In genomic region chr1:96557336-96557735, GRCh38 we compare ENCODE assay signal across 18 cellular contexts.
DNase-seq lines count a peak whose midpoint lies in the region; ATAC-seq and TF ChIP-seq lines count a peak whose summit lies in the region.
"Had no signal": no experiment of that assay in that cellular context is flagged by ENCODE, and none has a peak within 500 bp of the region (broad histone marks: within the 10 kb centered on the region; RNA-seq: fewer than 3 reads in every experiment).

No MANE protein-coding gene starts in this region.

- no peak overlapping the region for H3K4me2 ChIP-seq in mammary epithelial cell (ENCODE audit: insufficient read depth, low read depth, low read length)
- no peak overlapping the region for H3K4me2 ChIP-seq in PC-9

- dilution Hi-C loops in mammary epithelial cell (cut with HindIII; ENCODE audit: low sequenced_read_pairs), result no loop called here

- no TSS peak for BruUV-seq in mammary epithelial cell (replicated peaks; lab: Mats Ljungman, UMichigan)
- no TSS peak for BruUV-seq in PC-9 (replicated peaks; lab: Mats Ljungman, UMichigan)

- H3K27ac ChIP-seq in mammary epithelial cell (ENCODE audit: insufficient read depth, low read depth, low read length) (no peak overlapping the region), breast epithelium (no peak overlapping the region), vagina (no peak overlapping the region), PC-9 (no peak overlapping the region), substantia nigra (ENCODE audit: low read depth, low read length, poor library complexity, severe bottlenecking) (no peak overlapping the region)
- H3K27ac ChIP-seq: C4-2B, SJCRH30 had no signal

- H2AFZ ChIP-seq in mammary epithelial cell (ENCODE audit: low read depth, low read length), result no peak overlapping the region
- H2AFZ ChIP-seq in PC-9, result no peak overlapping the region

- in situ Hi-C loops in mammary epithelial cell (cut with MboI; ENCODE audit: low sequenced_read_pairs in 2 of 2), result loop anchor here in 1 of 2 donors (25.0 kb wide), 1 partner anchor 195 kb away; no protein-coding TSS in a partner anchor

- 96% methylated on average over 5 of the region's 5 CpGs for WGBS in mammary epithelial cell (ENCODE audit: low coverage, missing lambda C conversion rate)

- H3K27me3 ChIP-seq in mammary epithelial cell (ENCODE audit: insufficient read depth, low read length) (no peaks in the 10 kb centered on the region), breast epithelium (no peaks in the 10 kb centered on the region), vagina (no peaks in the 10 kb centered on the region), PC-9 (ENCODE audit: insufficient read depth, low read depth) (no peaks in the 10 kb centered on the region)

- POLR2A ChIA-PET in PC-9 (lab: Charles Lee; ENCODE audit: unreplicated experiment), result no interaction called here

- intact Hi-C loops in mammary epithelial cell (cut with micrococcal nuclease) (no loop called here), breast epithelium (cut with DNase I; ENCODE audit: low total_unique reads) (no loop called here), vagina (cut with DNase I) (no loop called here), PC-9 (cut with micrococcal nuclease; ENCODE audit: unreplicated experiment) (loop anchor here (10.0 kb wide), 1 partner anchor 903 kb away; no protein-coding TSS in a partner anchor)

- H3K79me2 ChIP-seq in mammary epithelial cell (ENCODE audit: insufficient read depth, low read length) (no peaks in the 10 kb centered on the region), PC-9 (ENCODE audit: low read depth) (no peaks in the 10 kb centered on the region)

- TF ChIP-seq CTCF in mammary epithelial cell (conservative IDR thresholded peaks at IDR 0.05 in 1 of 2, IDR thresholded peaks at IDR 0.05 in 1 of 2; ENCODE audit: extremely low read depth in 1 of 2, insufficient read depth in 1 of 2, low read depth in 1 of 2, low read length in 2 of 2) (no peak), breast epithelium (IDR thresholded peaks at IDR 0.05) (no peak), fibroblast of pulmonary artery (IDR thresholded peaks at IDR 0.05; ENCODE audit: low read length, missing control alignments) (no peak), vagina (IDR thresholded peaks at IDR 0.05) (no peak), PC-9 (conservative IDR thresholded peaks at IDR 0.05) (no peak)

- DNase-seq in mammary epithelial cell, result peak; percentile 14
- no peak for DNase-seq in breast epithelium (ENCODE audit: low spot score in 2 of 2)
- DNase-seq in astrocyte of the hippocampus (ENCODE audit: low read depth, low spot score), result peak; percentile 32
- peak; percentile 38 for DNase-seq in fibroblast of pulmonary artery (ENCODE audit: low read depth)
- no peak for DNase-seq in vagina (ENCODE audit: extremely low spot score in 2 of 2)
- DNase-seq in PC-9, result no peak
- DNase-seq in substantia nigra (lab: John Stamatoyannopoulos, UW), result no peak
- DNase-seq: 8988T, DMS53, Karpas-422, MV-4-11, NCI-H1436, NCI-H2029 treated with DMSO at 0.1 percent for 48 hours, NCI-H526, RPMI8226, SJCRH30 had no signal

- peaks cover 13% of the 10 kb centered on the region; the same call in 1 of the 2 replicates for H3F3A ChIP-seq in PC-9 (ENCODE audit: insufficient read depth, low read depth)

- H3K4me1 ChIP-seq in mammary epithelial cell (ENCODE audit: insufficient read depth, low read length) (peaks cover 17% of the 10 kb centered on the region), breast epithelium (no peaks in the 10 kb centered on the region), vagina (peaks cover 11% of the 10 kb centered on the region), PC-9 (replicated peaks; ENCODE audit: insufficient read depth) (peaks cover 12% of the 10 kb centered on the region; the same call in 1 of the 2 replicates)
- H3K4me1 ChIP-seq: SJCRH30 had no signal

- H3K4me3 ChIP-seq in mammary epithelial cell (replicated peaks in 1 of 3; ENCODE audit: insufficient read depth in 1 of 3, low read depth in 2 of 3, low read length in 3 of 3), result no peak overlapping the region
- no peak overlapping the region for H3K4me3 ChIP-seq in breast epithelium
- H3K4me3 ChIP-seq in fibroblast of pulmonary artery (replicated peaks; ENCODE audit: low read depth, low read length), result no peak overlapping the region
- no peak overlapping the region for H3K4me3 ChIP-seq in vagina
- H3K4me3 ChIP-seq in PC-9, result no peak overlapping the region
- H3K4me3 ChIP-seq: SJCRH30 had no signal

- CTCF ChIA-PET in mammary epithelial cell (lab: Charles Lee; ENCODE audit: low non-redundant PET), result no interaction called here
- CTCF ChIA-PET in PC-9 (lab: Charles Lee), result no interaction called here

- H3K9me2 ChIP-seq in PC-9 (ENCODE audit: insufficient read depth), result no peaks in the 10 kb centered on the region

- no peak for ATAC-seq in GM21447 (IDR thresholded peaks at IDR 0.05; ENCODE audit: unreplicated experiment)

- no peaks in the 10 kb centered on the region for H3K9me3 ChIP-seq in mammary epithelial cell (replicated peaks; ENCODE audit: insufficient read depth, low read length)
- H3K9me3 ChIP-seq in breast epithelium, result no peaks in the 10 kb centered on the region
- no peaks in the 10 kb centered on the region for H3K9me3 ChIP-seq in vagina
- peaks cover 6% of the 10 kb centered on the region; the same call in 1 of the 2 replicates for H3K9me3 ChIP-seq in PC-9 (ENCODE audit: insufficient read depth, low read depth)
- H3K9me3 ChIP-seq: SJCRH30 had no signal

- H3K9ac ChIP-seq in mammary epithelial cell (ENCODE audit: insufficient read depth, low read length), result no peak overlapping the region

- H3K36me3 ChIP-seq in mammary epithelial cell (ENCODE audit: insufficient read depth, low read length) (no peaks in the 10 kb centered on the region), breast epithelium (no peaks in the 10 kb centered on the region), vagina (no peaks in the 10 kb centered on the region), PC-9 (ENCODE audit: low read depth) (no peaks in the 10 kb centered on the region)
- H3K36me3 ChIP-seq: SJCRH30 had no signal

- TF ChIP-seq POLR2A in breast epithelium (IDR thresholded peaks at IDR 0.05), result no peak
- TF ChIP-seq POLR2A in vagina (IDR thresholded peaks at IDR 0.05), result no peak

- H4K20me1 ChIP-seq in mammary epithelial cell (ENCODE audit: insufficient read depth, low read length) (no peaks in the 10 kb centered on the region), PC-9 (ENCODE audit: insufficient read depth) (no peaks in the 10 kb centered on the region)

Comparison
In these comparisons a context has a peak if more than half of its experiments do, and no peak if none do; other contexts are left out.
1. DNase-seq: peak in mammary epithelial cell (single experiment), astrocyte of the hippocampus (single experiment) and fibroblast of pulmonary artery (single experiment); none in breast epithelium (0 of 2), vagina (0 of 2), PC-9 (0 of 2) and substantia nigra (0 of 49).